In the genomic region with DNA sequence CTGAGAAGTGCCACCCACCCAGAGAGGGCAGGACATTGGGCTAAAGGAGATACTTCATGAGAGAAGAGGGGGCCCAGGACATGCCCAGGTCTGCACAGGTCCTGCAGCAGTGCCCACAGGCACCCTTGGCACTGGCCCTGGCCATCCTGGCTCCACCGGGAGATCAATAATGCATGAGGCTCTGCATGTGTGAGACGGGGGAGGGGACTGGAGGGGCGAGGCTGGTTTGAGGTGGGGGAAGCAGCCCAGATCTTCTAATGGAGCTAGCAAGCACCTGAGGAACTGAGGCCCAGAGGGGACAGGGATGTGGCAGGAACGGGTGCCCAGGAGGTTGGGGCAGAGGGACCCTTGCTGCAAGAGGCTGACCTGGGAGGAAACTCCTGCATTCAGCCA, we compare ENCODE assay signal across 8 cellular contexts. TPM values are rescaled to one million over a fixed set of nuclear protein-coding genes. Genes with fewer than 3 reads are reported as not detected.
A peak's percentile ranks its signal among the peaks of the same experiment; 100 is the strongest.
DNase-seq lines count a peak whose midpoint lies in the region; ATAC-seq, FAIRE-seq and TF ChIP-seq lines count a peak whose summit lies in the region.

No MANE protein-coding gene starts in this region.

- peaks cover 25% of the 10 kb centered on the region for H3K79me1 ChIP-seq in mesenchymal stem cell (replicated peaks; ENCODE audit: low read length, poor library complexity, severe bottlenecking)

- peak overlapping the region; percentile 82 for H3K4me3 ChIP-seq in left ventricle myocardium inferior
- H3K4me3 ChIP-seq in K562 = peak overlapping the region; percentile 79
- H3K4me3 ChIP-seq in mesenchymal stem cell (ENCODE audit: insufficient read depth in 1 of 2, low read depth in 1 of 2, low read length in 2 of 2) = peak overlapping the region; percentile 84 to 86
- peak overlapping the region; percentile 58 for H3K4me3 ChIP-seq in urinary bladder (ENCODE audit: low read depth, low read length)

- no peak overlapping the region for H2BK15ac ChIP-seq in mesenchymal stem cell (ENCODE audit: low read depth, poor library complexity, severe bottlenecking)

- DNase-seq in left ventricle myocardium inferior (no peak), Right ventricle myocardium superior (no peak), K562 (ENCODE audit: extremely low read depth in 1 of 4, low spot score in 3 of 4) (peak in 2 of 4 experiments; percentile 23 to 28), mesenchymal stem cell (no peak), NCI-H187 (lab: John Stamatoyannopoulos, UW) (no peak), ecto neural progenitor cell (ENCODE audit: low spot score) (no peak)
- no peak for DNase-seq in activated effector memory CD4-positive, alpha-beta T cell treated with anti-CD3 and anti-CD28 coated beads, Interleukin-2, amount 50 U/mL, for 16 hours

- H3K4ac ChIP-seq in mesenchymal stem cell (ENCODE audit: low read depth in 1 of 2, low read length in 2 of 2) = peak overlapping the region; percentile 53 to 76

- no peak for FAIRE-seq in K562 (lab: Jason Lieb, UNC)

- TF ChIP-seq EP300 in K562 (IDR thresholded peaks at IDR 0.05; ENCODE audit: low read length) = no peak

- H3K14ac ChIP-seq in mesenchymal stem cell (ENCODE audit: low read length in 2 of 2) = peak overlapping the region in 1 of 2 experiments; percentile 93

- in situ Hi-C loops in K562 (cut with MboI) = no loop called here

- H3K9me3 ChIP-seq in left ventricle myocardium inferior (replicated peaks) = no peaks in the 10 kb centered on the region
- H3K9me3 ChIP-seq in K562 (replicated peaks; ENCODE audit: control insufficient read depth, insufficient read depth, low read depth, low read length) = no peaks in the 10 kb centered on the region
- H3K9me3 ChIP-seq in mesenchymal stem cell (ENCODE audit: control insufficient read depth, low read length) = no peaks in the 10 kb centered on the region

- H3K9ac ChIP-seq in K562 (ENCODE audit: insufficient read depth in 1 of 2, low read depth in 2 of 2, low read length in 2 of 2) = peak overlapping the region; percentile 77 to 90
- H3K9ac ChIP-seq in mesenchymal stem cell (ENCODE audit: low read length) = peak overlapping the region; percentile 86

- H2BK5ac ChIP-seq in mesenchymal stem cell (ENCODE audit: low read depth, low read length, poor library complexity, severe bottlenecking) = no peak overlapping the region

- no peak overlapping the region for H2AK5ac ChIP-seq in mesenchymal stem cell (ENCODE audit: low read length, severe bottlenecking)

- peak overlapping the region; percentile 92 for H4K8ac ChIP-seq in mesenchymal stem cell (ENCODE audit: low read length)

- H3K79me2 ChIP-seq in K562 (ENCODE audit: control insufficient read depth, insufficient read depth, low read length) = peaks cover 9% of the 10 kb centered on the region

- H3K18ac ChIP-seq in mesenchymal stem cell (ENCODE audit: low read depth in 1 of 2, low read length in 2 of 2) = peak overlapping the region in 1 of 2 experiments; percentile 66

- peak overlapping the region; percentile 90 for H2AFZ ChIP-seq in K562 (ENCODE audit: low read depth, low read length)
- no peak overlapping the region for H2AFZ ChIP-seq in mesenchymal stem cell (ENCODE audit: low read depth, low read length)

- peaks cover 27% of the 10 kb centered on the region for H3K4me1 ChIP-seq in left ventricle myocardium inferior
- H3K4me1 ChIP-seq in K562 (replicated peaks in 1 of 2; ENCODE audit: control insufficient read depth in 2 of 2, insufficient read depth in 2 of 2, low read length in 2 of 2) = peaks cover 13 to 30% of the 10 kb centered on the region in 2 experiments
- peaks cover 20% of the 10 kb centered on the region for H3K4me1 ChIP-seq in mesenchymal stem cell (ENCODE audit: control insufficient read depth, insufficient read depth, low read depth, low read length)
- no peaks in the 10 kb centered on the region for H3K4me1 ChIP-seq in urinary bladder (ENCODE audit: insufficient read depth)

- WGBS in K562 (ENCODE audit: insufficient coverage, low coverage, missing lambda C conversion rate) = 10% methylated on average over 4 of the region's 4 CpGs
- WGBS in mesenchymal stem cell = 17% methylated on average over 4 of the region's 4 CpGs
- 9% methylated on average over 4 of the region's 4 CpGs for WGBS in urinary bladder

- TF ChIP-seq RAD21 in K562 (CRISPR knock-in tag; conservative IDR thresholded peaks at IDR 0.05 in 1 of 2, IDR thresholded peaks at IDR 0.05 in 1 of 2) = no peak

- no peak overlapping the region for H3K23ac ChIP-seq in mesenchymal stem cell (ENCODE audit: low read length in 2 of 2)

- no peak for TF ChIP-seq POLR2A in K562 (conservative IDR thresholded peaks at IDR 0.05)

- H3K4me2 ChIP-seq in K562 (ENCODE audit: insufficient read depth, low read length) (peak overlapping the region; percentile 97), mesenchymal stem cell (ENCODE audit: low read length, poor library complexity, severe bottlenecking) (peak overlapping the region; percentile 93)

- H3K36me3 ChIP-seq in left ventricle myocardium inferior (peaks cover 61% of the 10 kb centered on the region), K562 (ENCODE audit: control insufficient read depth, insufficient read depth, low read length) (peaks cover 51% of the 10 kb centered on the region; the same call in 2 of the 3 replicates), mesenchymal stem cell (ENCODE audit: control insufficient read depth in 1 of 2, insufficient read depth in 2 of 2, low read depth in 1 of 2, low read length in 2 of 2) (peaks cover 37 to 62% of the 10 kb centered on the region in 2 experiments), urinary bladder (ENCODE audit: insufficient read depth) (peaks cover 2% of the 10 kb centered on the region)

- no peak overlapping the region for H2BK120ac ChIP-seq in mesenchymal stem cell (ENCODE audit: low read depth, low read length)

- peak overlapping the region; percentile 83 for H4K91ac ChIP-seq in mesenchymal stem cell (ENCODE audit: low read length)

- ATAC-seq in Right ventricle myocardium superior (ENCODE audit: poor library complexity) (no peak), K562 (no peak)

- H3K27ac ChIP-seq in left ventricle myocardium inferior (replicated peaks) (peak overlapping the region; percentile 66), K562 (ENCODE audit: extremely low read depth, low read depth, low read length) (peak overlapping the region; percentile 76; the same call in 2 of the 3 replicates), mesenchymal stem cell (ENCODE audit: low read length, poor library complexity, severe bottlenecking) (no peak overlapping the region), urinary bladder (ENCODE audit: low read depth) (peak overlapping the region; percentile 43)

- no peaks in the 10 kb centered on the region for H4K20me1 ChIP-seq in K562 (replicated peaks; ENCODE audit: control insufficient read depth, insufficient read depth, low read length)

- BruUV-seq in K562 (replicated peaks; lab: Mats Ljungman, UMichigan) = no TSS peak

- intact Hi-C loops in left ventricle myocardium inferior (cut with micrococcal nuclease) = no loop called here
- intact Hi-C loops in Right ventricle myocardium superior (cut with DNase I) = no loop called here
- intact Hi-C loops in K562 (cut with micrococcal nuclease) = no loop called here

- H2BK12ac ChIP-seq in mesenchymal stem cell (ENCODE audit: low read length in 2 of 2) = no peak overlapping the region

- H3K9me1 ChIP-seq in K562 (ENCODE audit: control insufficient read depth, insufficient read depth, low read length) = no peaks in the 10 kb centered on the region

- CTCF ChIA-PET in K562 (lab: Yijun Ruan, JAX; ENCODE audit: low intra/inter-chr PET ratio) = no interaction called here

- TF ChIP-seq CTCF in left ventricle myocardium inferior (IDR thresholded peaks at IDR 0.05; ENCODE audit: borderline replicate concordance) (no peak), K562 (IDR thresholded peaks at IDR 0.05 in 2 of 3, conservative IDR thresholded peaks at IDR 0.05 in 1 of 3; ENCODE audit: insufficient read depth in 2 of 3, low read depth in 1 of 3, low read length in 3 of 3) (no peak)

- no peaks in the 10 kb centered on the region for H3K27me3 ChIP-seq in left ventricle myocardium inferior (ENCODE audit: low read depth)
- no peaks in the 10 kb centered on the region for H3K27me3 ChIP-seq in K562 (ENCODE audit: control insufficient read depth in 2 of 2, insufficient read depth in 2 of 2, low read length in 2 of 2)
- no peaks in the 10 kb centered on the region for H3K27me3 ChIP-seq in mesenchymal stem cell (ENCODE audit: control insufficient read depth in 1 of 2, insufficient read depth in 1 of 2, low read length in 2 of 2)

- POLR2A ChIA-PET in K562 (lab: Yijun Ruan, JAX) = interaction anchor here (1.0 to 4.0 kb wide), 3 partner anchors 10 to 124 kb away, joined by 3 to 28 read pairs (median 4); a partner anchor contains a TSS

RNA-seq across cellular contexts. Expression of a gene that starts 0.6 kb away (rescaled TPM):
- total RNA-seq in left ventricle myocardium inferior (4.4 TPM), Right ventricle myocardium superior (4.8 TPM), K562 (2014; rRNA removed) (6.1 and 7.3 TPM in 2 replicates), K562 (2014; rRNA removed; fragmentation: Illumina TruSeq; extraction: Trizol) (2.4 and 2.9 TPM in 2 replicates), K562 (2015; rRNA removed; fragmentation: Illumina TruSeq; extraction: Trizol) (5.8 and 6.7 TPM in 2 replicates), K562 (2021) (11.5 and 11.9 TPM in 2 replicates), urinary bladder (7.8 TPM)
- 62.5 and 143 TPM in 2 replicates for total RNA-seq in K562 (2011; cell fraction: chromatin; rRNA removed; ENCODE audit: low replicate concordance)
- 91.2 and 91.6 TPM in 2 replicates for total RNA-seq in K562 (2011; cell fraction: nucleolus; rRNA removed)
- 59.7 and 61.4 TPM in 2 replicates for total RNA-seq in K562 (2011; cell fraction: nucleoplasm; rRNA removed)
- polyA plus RNA-seq in K562 (2011; rRNA removed) (5.3 and 15.3 TPM in 2 replicates), K562 (2014; fragmentation: Illumina TruSeq; extraction: Trizol) (5.9 and 7.7 TPM in 2 replicates), K562 (2014; fragmentation: Nextera tagmentation; extraction: Ambion mirVana) (under 1 TPM; 0.32 to 0.48 TPM), K562 (2014; rRNA removed) (9.7 and 9.8 TPM in 2 replicates), urinary bladder (9.6 TPM)
- polyA plus RNA-seq in K562 (2011; cell fraction: cytosol; rRNA removed) = 4.4 and 5.7 TPM in 2 replicates
- polyA plus RNA-seq in K562 (2011; cell fraction: nucleus; rRNA removed) = 122 and 141 TPM in 2 replicates
- polyA plus RNA-seq in K562 (2012) = 9.6 and 15.9 TPM in 2 replicates
- 4.7 and 5.6 TPM in 2 replicates for polyA minus RNA-seq in K562 (2011; rRNA and poly(A)+ RNA removed)
- polyA minus RNA-seq in K562 (2011; cell fraction: cytosol; rRNA and poly(A)+ RNA removed) = 8.6 and 9.9 TPM in 2 replicates
- polyA minus RNA-seq in K562 (2011; cell fraction: nucleus; rRNA and poly(A)+ RNA removed) = 38.2 and 40.1 TPM in 2 replicates
- polyA plus RNA-seq in mesenchymal stem cell (2013, experiment 1 of 2) = 6.5 TPM
- polyA plus RNA-seq in mesenchymal stem cell (2013, experiment 2 of 2) = 5.9 TPM

RNA-seq across cellular contexts. Expression of a gene that starts 10.3 kb away (rescaled TPM):
- 60.5 TPM for total RNA-seq in left ventricle myocardium inferior
- 53.5 TPM for total RNA-seq in Right ventricle myocardium superior
- total RNA-seq in K562 (2011; cell fraction: chromatin; rRNA removed; ENCODE audit: low replicate concordance) = 25.1 and 49.5 TPM in 2 replicates
- total RNA-seq in K562 (2011; cell fraction: nucleolus; rRNA removed) = 40.0 and 45.0 TPM in 2 replicates
- 37.7 and 40.2 TPM in 2 replicates for total RNA-seq in K562 (2011; cell fraction: nucleoplasm; rRNA removed)
- total RNA-seq in K562 (2014; rRNA removed) = 68.6 and 83.9 TPM in 2 replicates
- 46.9 and 50.2 TPM in 2 replicates for total RNA-seq in K562 (2014; rRNA removed; fragmentation: Illumina TruSeq; extraction: Trizol)
- total RNA-seq in K562 (2015; rRNA removed; fragmentation: Illumina TruSeq; extraction: Trizol) = 52.3 and 53.1 TPM in 2 replicates
- total RNA-seq in K562 (2021) = 71.2 and 82.9 TPM in 2 replicates
- polyA plus RNA-seq in K562 (2011; rRNA removed) = 67.3 and 101 TPM in 2 replicates
- 154 and 231 TPM in 2 replicates for polyA plus RNA-seq in K562 (2011; cell fraction: cytosol; rRNA removed)
- polyA plus RNA-seq in K562 (2011; cell fraction: nucleus; rRNA removed) = 49.9 and 54.1 TPM in 2 replicates
- 60.8 and 104 TPM in 2 replicates for polyA plus RNA-seq in K562 (2012)
- 105 and 108 TPM in 2 replicates for polyA plus RNA-seq in K562 (2014; fragmentation: Illumina TruSeq; extraction: Trizol)
- polyA plus RNA-seq in K562 (2014; fragmentation: Nextera tagmentation; extraction: Ambion mirVana) = 10 to 100 TPM; 27.8 to 47.8 TPM
- 67.4 and 83.9 TPM in 2 replicates for polyA plus RNA-seq in K562 (2014; rRNA removed)
- polyA minus RNA-seq in K562 (2011; rRNA and poly(A)+ RNA removed) = 82.5 and 100 TPM in 2 replicates
- polyA minus RNA-seq in K562 (2011; cell fraction: cytosol; rRNA and poly(A)+ RNA removed) = 43.6 and 55.3 TPM in 2 replicates
- 28.5 and 32.1 TPM in 2 replicates for polyA minus RNA-seq in K562 (2011; cell fraction: nucleus; rRNA and poly(A)+ RNA removed)
- 46.1 TPM for polyA plus RNA-seq in mesenchymal stem cell (2013, experiment 1 of 2)
- 47.7 TPM for polyA plus RNA-seq in mesenchymal stem cell (2013, experiment 2 of 2)
- 8.5 TPM for total RNA-seq in urinary bladder
- 80.9 TPM for polyA plus RNA-seq in urinary bladder

RNA-seq across cellular contexts. Expression of a gene that starts 10.4 kb away (rescaled TPM):
- total RNA-seq in left ventricle myocardium inferior = 0.63 TPM
- 0.19 TPM for total RNA-seq in Right ventricle myocardium superior
- 1.0 and 1.1 TPM in 2 replicates for total RNA-seq in K562 (2011; cell fraction: chromatin; rRNA removed; ENCODE audit: low replicate concordance)
- total RNA-seq in K562 (2011; cell fraction: nucleolus; rRNA removed) = 0.50 and 0.66 TPM in 2 replicates
- 1.1 TPM in 2 replicates for total RNA-seq in K562 (2011; cell fraction: nucleoplasm; rRNA removed)
- 0.37 TPM in 1 of 2 replicates, not detected in the other for total RNA-seq in K562 (2014; rRNA removed)
- 0.22 and 0.40 TPM in 2 replicates for total RNA-seq in K562 (2014; rRNA removed; fragmentation: Illumina TruSeq; extraction: Trizol)
- total RNA-seq in K562 (2015; rRNA removed; fragmentation: Illumina TruSeq; extraction: Trizol) = 0.47 and 0.64 TPM in 2 replicates
- total RNA-seq in K562 (2021) = 0.73 and 1.0 TPM in 2 replicates
- 0.59 and 0.72 TPM in 2 replicates for polyA plus RNA-seq in K562 (2011; rRNA removed)
- 0.88 and 0.94 TPM in 2 replicates for polyA plus RNA-seq in K562 (2011; cell fraction: cytosol; rRNA removed)
- 1.5 and 2.2 TPM in 2 replicates for polyA plus RNA-seq in K562 (2011; cell fraction: nucleus; rRNA removed)
- 1.5 and 2.6 TPM in 2 replicates for polyA plus RNA-seq in K562 (2012)
- 1.4 and 1.9 TPM in 2 replicates for polyA plus RNA-seq in K562 (2014; fragmentation: Illumina TruSeq; extraction: Trizol)
- polyA plus RNA-seq in K562 (2014; fragmentation: Nextera tagmentation; extraction: Ambion mirVana) = under 1 TPM; 0.39 TPM
- 0.53 and 1.4 TPM in 2 replicates for polyA plus RNA-seq in K562 (2014; rRNA removed)
- polyA minus RNA-seq in K562 (2011; rRNA and poly(A)+ RNA removed) = 0.30 and 0.42 TPM in 2 replicates
- not detected in 2 replicates for polyA minus RNA-seq in K562 (2011; cell fraction: cytosol; rRNA and poly(A)+ RNA removed)
- 0.27 and 0.44 TPM in 2 replicates for polyA minus RNA-seq in K562 (2011; cell fraction: nucleus; rRNA and poly(A)+ RNA removed)
- polyA plus RNA-seq in mesenchymal stem cell (2013, experiment 1 of 2) = 0.30 TPM
- polyA plus RNA-seq in mesenchymal stem cell (2013, experiment 2 of 2) = 0.36 TPM
- not detected for total RNA-seq in urinary bladder
- polyA plus RNA-seq in urinary bladder = 0.30 TPM

RNA-seq across cellular contexts. Expression of a gene that starts 20.0 kb away (rescaled TPM):
- total RNA-seq in left ventricle myocardium inferior (27.1 TPM), Right ventricle myocardium superior (24.2 TPM), K562 (2014; rRNA removed) (23.2 and 29.9 TPM in 2 replicates), K562 (2014; rRNA removed; fragmentation: Illumina TruSeq; extraction: Trizol) (5.7 and 8.5 TPM in 2 replicates), K562 (2015; rRNA removed; fragmentation: Illumina TruSeq; extraction: Trizol) (11.8 and 13.7 TPM in 2 replicates), K562 (2021) (24.0 and 28.8 TPM in 2 replicates), urinary bladder (27.4 TPM)
- total RNA-seq in K562 (2011; cell fraction: chromatin; rRNA removed; ENCODE audit: low replicate concordance) = 69.2 and 220 TPM in 2 replicates
- 148 and 158 TPM in 2 replicates for total RNA-seq in K562 (2011; cell fraction: nucleolus; rRNA removed)
- 96.5 and 102 TPM in 2 replicates for total RNA-seq in K562 (2011; cell fraction: nucleoplasm; rRNA removed)
- polyA plus RNA-seq in K562 (2011; rRNA removed) (19.3 and 32.0 TPM in 2 replicates), K562 (2014; fragmentation: Illumina TruSeq; extraction: Trizol) (13.6 and 20.9 TPM in 2 replicates), K562 (2014; fragmentation: Nextera tagmentation; extraction: Ambion mirVana) (1 to 10 TPM in 1 of 2 experiments, under 1 TPM in 1; 0.25 to 1.2 TPM), K562 (2014; rRNA removed) (31.9 and 32.9 TPM in 2 replicates), urinary bladder (41.0 TPM)
- polyA plus RNA-seq in K562 (2011; cell fraction: cytosol; rRNA removed) = 25.1 and 31.5 TPM in 2 replicates
- polyA plus RNA-seq in K562 (2011; cell fraction: nucleus; rRNA removed) = 364 and 377 TPM in 2 replicates
- 26.3 and 41.4 TPM in 2 replicates for polyA plus RNA-seq in K562 (2012)
- polyA minus RNA-seq in K562 (2011; rRNA and poly(A)+ RNA removed) = 10.1 and 10.3 TPM in 2 replicates
- 6.3 and 8.0 TPM in 2 replicates for polyA minus RNA-seq in K562 (2011; cell fraction: cytosol; rRNA and poly(A)+ RNA removed)
- polyA minus RNA-seq in K562 (2011; cell fraction: nucleus; rRNA and poly(A)+ RNA removed) = 64.5 and 81.4 TPM in 2 replicates
- polyA plus RNA-seq in mesenchymal stem cell (2013, experiment 1 of 2) = 20.3 TPM
- polyA plus RNA-seq in mesenchymal stem cell (2013, experiment 2 of 2) = 18.3 TPM

RNA-seq across cellular contexts. Expression of a gene that starts 29.9 kb away (rescaled TPM):
- total RNA-seq in left ventricle myocardium inferior = 0.16 TPM
- 0.08 TPM for total RNA-seq in Right ventricle myocardium superior
- 4.1 and 13.9 TPM in 2 replicates for total RNA-seq in K562 (2011; cell fraction: chromatin; rRNA removed; ENCODE audit: low replicate concordance)
- total RNA-seq in K562 (2011; cell fraction: nucleolus; rRNA removed) = 7.8 and 13.2 TPM in 2 replicates
- total RNA-seq in K562 (2011; cell fraction: nucleoplasm; rRNA removed) = 7.0 and 11.1 TPM in 2 replicates
- 2.2 TPM in 2 replicates for total RNA-seq in K562 (2014; rRNA removed)
- total RNA-seq in K562 (2014; rRNA removed; fragmentation: Illumina TruSeq; extraction: Trizol) = 1.6 and 2.0 TPM in 2 replicates
- total RNA-seq in K562 (2015; rRNA removed; fragmentation: Illumina TruSeq; extraction: Trizol) = 1.1 TPM in 2 replicates
- total RNA-seq in K562 (2021) = 6.9 and 7.9 TPM in 2 replicates
- polyA plus RNA-seq in K562 (2011; rRNA removed) = 5.2 and 5.5 TPM in 2 replicates
- polyA plus RNA-seq in K562 (2011; cell fraction: cytosol; rRNA removed) = 4.0 and 12.5 TPM in 2 replicates
- polyA plus RNA-seq in K562 (2011; cell fraction: nucleus; rRNA removed) = 9.0 and 21.6 TPM in 2 replicates
- 9.4 and 10.4 TPM in 2 replicates for polyA plus RNA-seq in K562 (2012)
- 2.9 and 4.1 TPM in 2 replicates for polyA plus RNA-seq in K562 (2014; fragmentation: Illumina TruSeq; extraction: Trizol)
- under 1 TPM; 0.11 TPM for polyA plus RNA-seq in K562 (2014; fragmentation: Nextera tagmentation; extraction: Ambion mirVana)
- 4.6 and 4.7 TPM in 2 replicates for polyA plus RNA-seq in K562 (2014; rRNA removed)
- polyA minus RNA-seq in K562 (2011; rRNA and poly(A)+ RNA removed) = 3.1 and 4.7 TPM in 2 replicates
- 4.2 and 7.2 TPM in 2 replicates for polyA minus RNA-seq in K562 (2011; cell fraction: cytosol; rRNA and poly(A)+ RNA removed)
- polyA minus RNA-seq in K562 (2011; cell fraction: nucleus; rRNA and poly(A)+ RNA removed) = 7.6 and 8.6 TPM in 2 replicates
- polyA plus RNA-seq in mesenchymal stem cell (2013, experiment 1 of 2) = 0.01 TPM
- polyA plus RNA-seq in mesenchymal stem cell (2013, experiment 2 of 2) = 0.03 TPM
- total RNA-seq in urinary bladder = 2.2 TPM
- polyA plus RNA-seq in urinary bladder = 2.3 TPM
